Comparison of ENCODE assay signal across 32 cellular contexts in genomic region chr5:39233783-39234182, GRCh38. TPM values are rescaled to one million over a fixed set of nuclear protein-coding genes. Genes with fewer than 3 reads are reported as not detected.
"Had no signal": no experiment of that assay in that cellular context is flagged by ENCODE, and none has a peak within 500 bp of the region (broad histone marks: within the 10 kb centered on the region; RNA-seq: fewer than 3 reads in every experiment).

No MANE protein-coding gene starts in this region.

- H3K4me3 ChIP-seq: adrenal gland, ascending aorta, cardiac muscle cell had no signal

- ATAC-seq: activated CD8-positive, alpha-beta T cell treated with anti-CD3 and anti-CD28 coated beads for 36 hours; activated naive CD4-positive, alpha-beta T cell treated with anti-CD3 and anti-CD28 coated beads, Interleukin-2, amount 50 U/mL, for 72 hours; activated T-cell treated with anti-CD3 and anti-CD28 coated beads, Interleukin-2, amount 50 U/mL, for 4 hours; activated T-cell treated with anti-CD3 and anti-CD28 coated beads, Interleukin-2, amount 50 U/mL, for 72 hours; activated T-helper 17 cell treated with anti-CD3 and anti-CD28 coated beads, Interleukin-2, amount 50 U/mL, for 72 hours had no signal

- DNase-seq: activated B cell treated with CpG ODN at 0.5 μM for 24 hours; activated CD4-positive, alpha-beta memory T cell treated with anti-CD3 and anti-CD28 coated beads for 36 hours; activated CD4-positive, alpha-beta T cell treated with anti-CD3 and anti-CD28 coated beads for 4 hours; activated CD4-positive, alpha-beta T cell treated with anti-CD3 and anti-CD28 coated beads, Interleukin-2, amount 10 ng/mL, durations not matched to agents 24 days and 14 days; activated CD4-positive, alpha-beta T cell treated with anti-CD3 and anti-CD28 coated beads, Interleukin-2, amount 50 U/mL, for 1 hour; activated CD4-positive, alpha-beta T cell treated with anti-CD3 and anti-CD28 coated beads, Interleukin-2, amount 50 U/mL, for 4 hours; activated CD4-positive, CD25-positive, alpha-beta regulatory T cell treated with anti-CD3 and anti-CD28 coated beads, Interleukin-2, amount 50 U/mL, for 72 hours; activated CD8-positive, alpha-beta memory T cell treated with anti-CD3 and anti-CD28 coated beads, Interleukin-2, amount 50 U/mL, for 4 hours; activated CD8-positive, alpha-beta T cell treated with anti-CD3 and anti-CD28 coated beads for 36 hours; activated effector memory CD4-positive, alpha-beta T cell treated with anti-CD3 and anti-CD28 coated beads, Interleukin-2, amount 50 U/mL, for 16 hours; activated gamma-delta T cell treated with Interleukin-2 at 50 U/mL for 16 hours; activated naive CD4-positive, alpha-beta T cell; activated naive CD4-positive, alpha-beta T cell treated with anti-CD3 and anti-CD28 coated beads for 36 hours; activated naive CD4-positive, alpha-beta T cell treated with anti-CD3 and anti-CD28 coated beads, Interleukin-2, amount 50 U/mL, for 16 hours; activated naive CD8-positive, alpha-beta T cell treated with anti-CD3 and anti-CD28 coated beads for 36 hours; activated T-cell treated with anti-CD3 and anti-CD28 coated beads for 4 hours; activated T-cell treated with anti-CD3 and anti-CD28 coated beads, Interleukin-2, amount 50 U/mL, for 1 hour; activated T-cell treated with anti-CD3 and anti-CD28 coated beads, Interleukin-2, amount 50 U/mL, for 4 hours; activated T-cell treated with anti-CD3 and anti-CD28 coated beads, Interleukin-2, amount 50 U/mL, for 72 hours; adrenal gland; amygdala; anterior cingulate cortex; caudate nucleus; cerebellar nuclear complex; T-helper 1 cell; T-helper 2 cell; T-helper 9 cell had no signal

- H3K36me3 ChIP-seq: adrenal gland, ascending aorta, cardiac muscle cell had no signal

- H3K4me1 ChIP-seq: adrenal gland, ascending aorta had no signal

- H3K27me3 ChIP-seq: adrenal gland, ascending aorta, cardiac muscle cell had no signal

- H3K27ac ChIP-seq: adrenal gland, ascending aorta, cardiac muscle cell, VCaP had no signal

- H3K9me3 ChIP-seq: adrenal gland, ascending aorta had no signal

RNA-seq across cellular contexts. Expression of gene FYB1, which starts 14.4 kb away (rescaled TPM):
- total RNA-seq: cardiac muscle cell had no signal
- polyA plus RNA-seq: cardiac muscle cell had no signal
